8 cellular contexts compared by ENCODE assay signal in the genomic region with DNA sequence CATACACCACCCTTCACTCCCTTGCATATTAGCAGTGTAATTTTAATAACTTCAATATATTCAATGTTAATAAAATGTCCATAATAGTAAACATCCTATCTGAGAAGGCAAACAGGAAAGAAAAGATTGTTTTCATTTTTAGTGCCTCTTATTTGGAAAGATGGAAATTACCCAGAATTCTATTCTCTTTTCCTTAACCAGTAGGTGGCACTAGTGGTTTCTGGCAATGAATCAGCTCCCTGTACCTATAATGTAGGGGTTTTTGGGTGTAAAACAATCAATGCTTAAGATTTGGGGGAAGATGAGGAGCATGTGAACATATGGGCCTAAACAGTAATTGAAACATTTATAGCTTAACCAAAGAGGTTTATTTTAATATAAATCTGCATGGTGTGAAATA. TPM values are rescaled to one million over a fixed set of nuclear protein-coding genes. Genes with fewer than 3 reads are reported as not detected.
DNase-seq lines count a peak whose midpoint lies in the region; ATAC-seq, FAIRE-seq and TF ChIP-seq lines count a peak whose summit lies in the region.

No MANE protein-coding gene starts in this region.

- CTCF ChIA-PET in A673 (lab: Charles Lee) = interaction anchor here (0.6 to 2.2 kb wide), 5 partner anchors 240 to 516 kb away, joined by 3 to 16 read pairs (median 5); no protein-coding TSS in a partner anchor

- H3K4me2 ChIP-seq in keratinocyte (ENCODE audit: control insufficient read depth, extremely low read depth, insufficient read depth, low read depth, low read length) = no peak overlapping the region

- intact Hi-C loops in A673 (cut with micrococcal nuclease; ENCODE audit: unreplicated experiment) (loop anchor here (2.0 to 10.0 kb wide), 4 partner anchors 237 to 573 kb away; no protein-coding TSS in a partner anchor), stomach (cut with DNase I; ENCODE audit: low total_unique reads) (no loop called here)

- H3K79me2 ChIP-seq in keratinocyte (ENCODE audit: control insufficient read depth, insufficient read depth, low read length) = no peaks in the 10 kb centered on the region

- H3K9me3 ChIP-seq in A673 (ENCODE audit: low read depth, low read length, poor library complexity, severe bottlenecking) (no peaks in the 10 kb centered on the region), keratinocyte (ENCODE audit: control insufficient read depth, low read depth, low read length) (no peaks in the 10 kb centered on the region), stomach (no peaks in the 10 kb centered on the region)

- H3K36me3 ChIP-seq in A673 (ENCODE audit: insufficient read depth, low read length, poor library complexity, severe bottlenecking) = no peaks in the 10 kb centered on the region
- H3K36me3 ChIP-seq in keratinocyte (ENCODE audit: control insufficient read depth in 2 of 2, extremely low read depth in 1 of 2, insufficient read depth in 2 of 2, low read length in 2 of 2) = no peaks in the 10 kb centered on the region
- no peaks in the 10 kb centered on the region for H3K36me3 ChIP-seq in stomach

- no peak for TF ChIP-seq POLR2A in stomach (IDR thresholded peaks at IDR 0.05)

- DNase-seq in A673 (ENCODE audit: low spot score) (peak; percentile 56), GM13977 (ENCODE audit: low spot score) (no peak), SK-MEL-5 (ENCODE audit: low read depth, low spot score) (peak; percentile 47), keratinocyte (ENCODE audit: low read depth, low spot score) (no peak), NCI-H187 (lab: John Stamatoyannopoulos, UW) (no peak), stomach (no peak)

- H4K20me1 ChIP-seq in keratinocyte (ENCODE audit: control insufficient read depth, extremely low read depth, insufficient read depth, low read length) = no peaks in the 10 kb centered on the region

- in situ Hi-C loops in GM13977 (cut with MboI; ENCODE audit: low pct_unique_long_range_greater_than_20kb, low sequenced_read_pairs, unreplicated experiment) (loop anchor here (25.0 kb wide), 1 partner anchor 276 kb away; no protein-coding TSS in a partner anchor), SK-MEL-5 (cut with HindIII; ENCODE audit: low pct_unique_long_range_greater_than_20kb, low sequenced_read_pairs) (no loop called here)

- H3K4me1 ChIP-seq in A673 (ENCODE audit: insufficient read depth, low read length, poor library complexity, severe bottlenecking) (peaks cover 31% of the 10 kb centered on the region), keratinocyte (ENCODE audit: control insufficient read depth, extremely low read depth, insufficient read depth, low read length) (no peaks in the 10 kb centered on the region), stomach (peaks cover 0 to 13% (median 7%) of the 10 kb centered on the region in 4 donors)

- peak; percentile 34 for FAIRE-seq in keratinocyte (lab: Jason Lieb, UNC)

- BruUV-seq in A673 (replicated peaks; lab: Mats Ljungman, UMichigan) = no TSS peak

- dilution Hi-C loops in keratinocyte (cut with MboI; ENCODE audit: extremely low pct_ligation_motif_present, low sequenced_read_pairs) = no loop called here

- POLR2A ChIA-PET in A673 (lab: Charles Lee; ENCODE audit: low non-redundant PET) = no interaction called here

- peak overlapping the region; percentile 72 for H2AFZ ChIP-seq in keratinocyte (ENCODE audit: control insufficient read depth, low read length)

- TF ChIP-seq EP300 in stomach (IDR thresholded peaks at IDR 0.05) = no peak

- no peaks in the 10 kb centered on the region for H3K9me1 ChIP-seq in keratinocyte (ENCODE audit: control insufficient read depth, extremely low read depth, insufficient read depth, low read length)

- no peak overlapping the region for H3K27ac ChIP-seq in A673 (ENCODE audit: low read depth, low read length, poor library complexity, severe bottlenecking)
- H3K27ac ChIP-seq in keratinocyte (ENCODE audit: control insufficient read depth, insufficient read depth, low read length) = no peak overlapping the region
- H3K27ac ChIP-seq in stomach = no peak overlapping the region

- TF ChIP-seq CTCF in A673 (conservative IDR thresholded peaks at IDR 0.05; ENCODE audit: low read depth, low read length) (peak; percentile 84), GM13977 (IDR thresholded peaks at IDR 0.05; ENCODE audit: extremely low read depth, insufficient read depth, missing control alignments) (peak; percentile 54), keratinocyte (optimal IDR thresholded peaks at IDR 0.05 in 1 of 3, IDR thresholded peaks at IDR 0.05 in 1 of 3, conservative IDR thresholded peaks at IDR 0.05 in 1 of 3; ENCODE audit: extremely low read depth in 1 of 3, insufficient read depth in 2 of 3, low read length in 3 of 3) (peak in 2 of 3 experiments; percentile 52 to 57), stomach (IDR thresholded peaks at IDR 0.05) (peak in 3 of 7 experiments; percentile 8 to 31 (median 23))

- H3K4me3 ChIP-seq in A673 (ENCODE audit: low read depth, low read length, poor library complexity, severe bottlenecking) (no peak overlapping the region), keratinocyte (ENCODE audit: control insufficient read depth in 2 of 3, extremely low read depth in 1 of 3, insufficient read depth in 2 of 3, low read depth in 1 of 3, low read length in 3 of 3) (no peak overlapping the region), stomach (no peak overlapping the region)

- H3K27me3 ChIP-seq in A673 (replicated peaks; ENCODE audit: insufficient read depth, low read depth, low read length, poor library complexity) (no peaks in the 10 kb centered on the region), keratinocyte (ENCODE audit: control insufficient read depth, extremely low read depth, insufficient read depth, low read length) (no peaks in the 10 kb centered on the region), stomach (peaks cover 0 to 20% (median 5%) of the 10 kb centered on the region in 3 donors)

- no peak for ATAC-seq in GM21825 (IDR thresholded peaks at IDR 0.05; ENCODE audit: unreplicated experiment)
- no peak for ATAC-seq in GM18861 (IDR thresholded peaks at IDR 0.05; ENCODE audit: unreplicated experiment)

- no peak overlapping the region for H3K9ac ChIP-seq in keratinocyte (ENCODE audit: control insufficient read depth, extremely low read depth, insufficient read depth, low read length)

RNA-seq across cellular contexts. Expression of gene SEMA6D, which starts 5.7 kb away (rescaled TPM):
- total RNA-seq in A673 (2021) (10.9 and 11.0 TPM in 2 replicates), stomach (10 to 100 TPM in 2 of 5 donors, 1 to 10 TPM in 3; 6.2 to 54.0 (median 9.9) TPM)
- total RNA-seq in SK-MEL-5 (2014; rRNA removed; shearing (Covaris generic)) = 7.5 and 9.6 TPM in 2 replicates
- polyA plus RNA-seq in SK-MEL-5 (2015; cell fraction: cytosol; rRNA removed) = 4.4 and 6.3 TPM in 2 replicates
- 25.8 and 40.3 TPM in 2 replicates for polyA plus RNA-seq in SK-MEL-5 (2015; cell fraction: nucleus; rRNA removed)
- polyA plus RNA-seq in keratinocyte (0.41 to 0.82 TPM (median 0.67 TPM) in 3 replicates), stomach (under 1 TPM; 0.61 to 0.68 (median 0.63) TPM)
- polyA plus RNA-seq in keratinocyte (2011; ENCODE audit: low read depth) = 1.1 TPM
- polyA plus RNA-seq in keratinocyte (2011; cell fraction: cytosol; rRNA removed) = 0.09 and 0.15 TPM in 2 replicates
- polyA plus RNA-seq in keratinocyte (2011; cell fraction: nucleus; rRNA removed) = 1.2 TPM in 2 replicates
- 0.23 and 0.62 TPM in 2 replicates for polyA plus RNA-seq in keratinocyte (2012; ENCODE audit: low replicate concordance)
- polyA minus RNA-seq in keratinocyte = 0.43 to 3.8 TPM (median 2.7 TPM) in 3 replicates
- not detected for polyA minus RNA-seq in keratinocyte (2011; cell fraction: cytosol; rRNA and poly(A)+ RNA removed)
- polyA minus RNA-seq in keratinocyte (2011; cell fraction: nucleus; rRNA and poly(A)+ RNA removed) = 0.42 and 1.3 TPM in 2 replicates

Comparison
In these comparisons a context has a peak if more than half of its experiments do, and no peak if none do; other contexts are left out.
1. DNase-seq: peak in A673 (single experiment) and SK-MEL-5 (single experiment); none in GM13977 (single experiment), keratinocyte (single experiment), NCI-H187 (0 of 2) and stomach (single experiment).